8 cellular contexts compared by ENCODE assay signal in the genomic region with DNA sequence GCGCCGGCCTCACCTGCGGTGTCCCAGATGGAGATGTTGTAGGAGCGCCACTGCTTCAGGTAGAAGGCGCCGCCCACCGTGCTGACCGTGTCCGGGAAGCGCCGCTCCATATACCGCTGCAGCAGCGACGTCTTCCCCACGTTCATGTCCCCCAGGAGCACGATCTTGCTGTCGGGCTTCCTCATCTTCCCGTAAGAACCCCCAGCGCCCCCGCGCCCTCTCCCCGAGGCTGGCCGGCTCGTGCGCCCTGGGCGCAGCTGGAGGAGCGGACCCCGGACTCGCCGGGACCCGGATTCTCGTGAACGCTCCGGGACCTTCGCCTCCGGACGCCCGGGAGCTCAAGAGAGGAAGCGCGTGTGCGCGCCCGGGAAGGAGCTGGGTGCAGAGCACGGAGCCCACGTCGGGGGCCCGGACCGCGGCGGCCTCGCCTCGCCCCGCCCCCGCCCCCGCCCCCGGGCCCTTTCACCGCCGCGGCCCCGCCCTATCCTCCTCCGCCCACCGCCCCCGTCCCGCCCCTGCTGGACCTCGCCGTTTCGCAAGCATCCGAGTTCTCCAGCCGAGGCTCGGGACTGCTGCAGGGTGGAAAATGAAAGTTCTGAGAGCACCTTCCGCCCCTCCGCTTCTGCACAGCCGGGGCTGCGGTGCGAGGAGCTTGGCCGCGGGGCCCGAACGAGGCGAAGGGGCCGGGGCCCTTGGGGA. TPM values are rescaled to one million over a fixed set of nuclear protein-coding genes. Genes with fewer than 3 reads are reported as not detected.
DNase-seq lines count a peak whose midpoint lies in the region; ATAC-seq and TF ChIP-seq lines count a peak whose summit lies in the region.

RAB20 (minus strand) TSS at position 388 of the 699 bp plus-strand sequence; CDS start at position 185, 203 bp downstream.

- H2AFZ ChIP-seq in hepatocyte, result peak within 1 kb of the TSS; percentile 90

- peak within 1 kb of the TSS; percentile 79 to 82 for H3K4me3 ChIP-seq in ascending aorta
- peak within 1 kb of the TSS; percentile 97 for H3K4me3 ChIP-seq in hepatocyte
- H3K4me3 ChIP-seq in retinal pigment epithelial cell (ENCODE audit: low read length), result peak within 1 kb of the TSS; percentile 81

- H3K9me3 ChIP-seq in T-helper 17 cell (ENCODE audit: control insufficient read depth, low read length, poor library complexity, severe bottlenecking) (no peaks in the 10 kb centered on the region), ascending aorta (no peaks in the 10 kb centered on the region), hepatocyte (ENCODE audit: low read depth) (no peaks in the 10 kb centered on the region)

- DNase-seq in G401 (ENCODE audit: low spot score) (peak; percentile 7), Kasumi-1 (lab: John Stamatoyannopoulos, UW) (peak; percentile 76 to 84), T-helper 17 cell (peak in 2 of 3 donors; percentile 39 to 45), ascending aorta (ENCODE audit: low spot score in 2 of 2) (peak; percentile 48 to 92), hepatocyte (ENCODE audit: low spot score) (peak; percentile 92), retinal pigment epithelial cell (ENCODE audit: low read depth) (no peak), cortex of kidney (lab: John Stamatoyannopoulos, UW) (no peak)

- peaks cover 48% of the 10 kb centered on the region for H3K79me2 ChIP-seq in hepatocyte

- H3K4me1 ChIP-seq in ascending aorta (peaks cover 8 to 13% of the 10 kb centered on the region in 2 donors), hepatocyte (ENCODE audit: insufficient read depth) (peaks cover 29% of the 10 kb centered on the region)

- WGBS in hepatocyte (ENCODE audit: low lambda C conversion rate, missing lambda C conversion rate), result 1% methylated on average over 49 of the region's 81 CpGs

- no peaks in the 10 kb centered on the region for H4K20me1 ChIP-seq in hepatocyte (ENCODE audit: insufficient read depth, poor library complexity, severe bottlenecking)

- H3K4me1 Mint-ChIP-seq in T-helper 17 cell, result peaks cover 22% of the 10 kb centered on the region

- H3K27ac Mint-ChIP-seq in T-helper 17 cell, result peak within 1 kb of the TSS; percentile 65

- peak; percentile 81 for ATAC-seq in GM21825 (IDR thresholded peaks at IDR 0.05; ENCODE audit: unreplicated experiment)
- peak; percentile 72 for ATAC-seq in T-helper 17 cell

- H3K27ac ChIP-seq in ascending aorta (peak within 1 kb of the TSS; percentile 92 to 98), hepatocyte (peak within 1 kb of the TSS; percentile 98)

- intact Hi-C loops in ascending aorta (cut with DNase I), result loop anchor here (1.0 to 2.0 kb wide), 4 partner anchors 41 to 151 kb away; partner anchors contain the start of genes ING1 and NAXD

- H3K4me2 ChIP-seq in hepatocyte, result peak within 1 kb of the TSS; percentile 85

- in situ Hi-C loops in G401 (cut with HindIII; ENCODE audit: low sequenced_read_pairs), result no loop called here

- H3K9me2 ChIP-seq in hepatocyte (replicated peaks; ENCODE audit: insufficient read depth), result no peaks in the 10 kb centered on the region

- H3K27me3 ChIP-seq in ascending aorta (no peaks in the 10 kb centered on the region), hepatocyte (no peaks in the 10 kb centered on the region)

- H3K4me3 Mint-ChIP-seq in T-helper 17 cell, result peak within 1 kb of the TSS; percentile 96

- peaks cover 9% of the 10 kb centered on the region for H3K27me3 Mint-ChIP-seq in T-helper 17 cell

- no peak for TF ChIP-seq CTCF in ascending aorta (IDR thresholded peaks at IDR 0.05)
- TF ChIP-seq CTCF in hepatocyte (IDR thresholded peaks at IDR 0.05; ENCODE audit: poor library complexity), result no peak
- TF ChIP-seq CTCF in retinal pigment epithelial cell (conservative IDR thresholded peaks at IDR 0.05; ENCODE audit: low read depth, low read length), result no peak

- H3K36me3 ChIP-seq in ascending aorta (peaks cover 0 to 12% of the 10 kb centered on the region in 2 donors), hepatocyte (replicated peaks; ENCODE audit: insufficient read depth, low read depth) (no peaks in the 10 kb centered on the region)

- H3K36me3 Mint-ChIP-seq in T-helper 17 cell (ENCODE audit: low read depth), result no peaks in the 10 kb centered on the region

RNA-seq across cellular contexts. Expression of gene RAB20, which starts in this region (rescaled TPM):
- 0.43 and 0.75 TPM in 2 replicates for total RNA-seq in G401 (2014; rRNA removed; shearing (Covaris generic))
- total RNA-seq in T-helper 17 cell, result 1 to 10 TPM; 1.2 to 1.4 TPM
- total RNA-seq in ascending aorta, result 17.7 TPM
- 34.8 and 37.4 TPM in 2 replicates for total RNA-seq in hepatocyte
- polyA plus RNA-seq in hepatocyte, result 19.6 and 28.3 TPM in 2 replicates

Comparison
In these comparisons a context has a peak if more than half of its experiments do, and no peak if none do; other contexts are left out.
1. Peak in DNase-seq in G401; RNA of the gene not detected or under 1 TPM.
2. DNase-seq: peak in Kasumi-1 (2 of 2), T-helper 17 cell (2 of 3), ascending aorta (2 of 2) and hepatocyte (single experiment); none in retinal pigment epithelial cell (single experiment) and cortex of kidney (single experiment).
3. Peak in every context shown above with its lines, with median percentiles within 50 percentile points of each other: H3K4me3 ChIP-seq.